ENCODE assay signal across 15 cellular contexts in the genomic region with DNA sequence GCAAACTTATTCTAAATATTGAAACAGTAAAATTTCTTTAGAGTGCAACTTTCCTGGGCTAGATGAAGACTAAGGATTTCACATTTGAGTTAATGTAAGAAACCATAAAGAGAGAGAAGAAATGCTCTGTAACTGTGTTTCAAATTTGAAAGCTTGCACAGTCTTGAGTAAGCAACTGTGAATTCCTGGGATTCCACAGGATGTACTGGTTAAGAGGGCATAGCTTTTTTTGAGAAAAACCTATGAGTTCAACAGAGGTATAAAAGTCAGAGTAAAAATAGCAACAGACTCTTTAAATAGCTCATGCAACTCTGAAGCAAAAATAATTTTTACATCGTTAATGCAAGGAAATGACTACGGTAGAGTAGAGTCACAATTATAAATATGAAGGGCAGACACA. TPM values are rescaled to one million over a fixed set of nuclear protein-coding genes. Genes with fewer than 3 reads are reported as not detected.
DNase-seq lines count a peak whose midpoint lies in the region; ATAC-seq, FAIRE-seq and TF ChIP-seq lines count a peak whose summit lies in the region.
"Had no signal": no experiment of that assay in that cellular context is flagged by ENCODE, and none has a peak within 500 bp of the region (broad histone marks: within the 10 kb centered on the region; RNA-seq: fewer than 3 reads in every experiment).

No MANE protein-coding gene starts in this region.

- no peak overlapping the region for H3K4me3 ChIP-seq in epithelial cell of proximal tubule (ENCODE audit: low read depth, low read length)
- H3K4me3 ChIP-seq in retinal pigment epithelial cell (ENCODE audit: low read length): no peak overlapping the region
- H3K4me3 ChIP-seq: right lobe of liver had no signal

- FAIRE-seq in GM12892 (lab: Jason Lieb, UNC): no peak
- FAIRE-seq: A204.1 had no signal

- TF ChIP-seq CTCF in epithelial cell of proximal tubule (conservative IDR thresholded peaks at IDR 0.05; ENCODE audit: low read depth, low read length) (no peak), retinal pigment epithelial cell (conservative IDR thresholded peaks at IDR 0.05; ENCODE audit: low read depth, low read length) (no peak)

- peak; percentile 51 to 67 for ATAC-seq in activated CD4-positive, CD25-positive, alpha-beta regulatory T cell treated with anti-CD3 and anti-CD28 coated beads, Interleukin-2, amount 50 U/mL, for 24 hours
- ATAC-seq: right lobe of liver had no signal

- no peak for DNase-seq in activated CD4-positive, CD25-positive, alpha-beta regulatory T cell treated with anti-CD3 and anti-CD28 coated beads, Interleukin-2, amount 50 U/mL, for 72 hours
- DNase-seq in RPMI7951 (ENCODE audit: low read depth) (peak; percentile 6), epithelial cell of proximal tubule (ENCODE audit: low read depth) (peak; percentile 13), retinal pigment epithelial cell (ENCODE audit: low read depth) (peak; percentile 77), NOMO-1 treated with DMSO at 0.1 percent for 48 hours (lab: John Stamatoyannopoulos, UW; ENCODE audit: unreplicated experiment) (no peak), GM12892 (ENCODE audit: insufficient read length) (no peak), GDM1 (lab: John Stamatoyannopoulos, UW) (no peak)
- DNase-seq: activated CD4-positive, alpha-beta T cell treated with anti-CD3 and anti-CD28 coated beads, Interleukin-2, amount 50 U/mL, for 1 hour; effector CD8-positive, alpha-beta T cell; NCI-H1105; NCI-H69; right lobe of liver; SW 1271 had no signal

- TF ChIP-seq POLR2A in GM12892 (IDR thresholded peaks at IDR 0.05; ENCODE audit: low read depth, low read length): no peak

RNA-seq across cellular contexts. Expression of gene ZNF330, which starts 25.5 kb away (rescaled TPM):
- 19.3 and 23.0 TPM in 2 replicates for total RNA-seq in RPMI7951 (2014; rRNA removed; shearing (Covaris generic))
- total RNA-seq in epithelial cell of proximal tubule: 27.4 and 33.3 TPM in 2 replicates
- 45.3 TPM for polyA plus RNA-seq in GM12892 (2012; ENCODE audit: missing spikeins)

Comparison
In these comparisons a context has a peak if more than half of its experiments do, and no peak if none do; other contexts are left out.
1. DNase-seq: peak in RPMI7951 (single experiment), epithelial cell of proximal tubule (single experiment) and retinal pigment epithelial cell (single experiment); none in activated CD4-positive, CD25-positive, alpha-beta regulatory T cell treated with anti-CD3 and anti-CD28 coated beads, Interleukin-2, amount 50 U/mL, for 72 hours (single experiment), NOMO-1 treated with DMSO at 0.1 percent for 48 hours (single experiment), GM12892 (single experiment) and GDM1 (single experiment).